Comparison of ENCODE assay signal across 8 cellular contexts in the genomic region with DNA sequence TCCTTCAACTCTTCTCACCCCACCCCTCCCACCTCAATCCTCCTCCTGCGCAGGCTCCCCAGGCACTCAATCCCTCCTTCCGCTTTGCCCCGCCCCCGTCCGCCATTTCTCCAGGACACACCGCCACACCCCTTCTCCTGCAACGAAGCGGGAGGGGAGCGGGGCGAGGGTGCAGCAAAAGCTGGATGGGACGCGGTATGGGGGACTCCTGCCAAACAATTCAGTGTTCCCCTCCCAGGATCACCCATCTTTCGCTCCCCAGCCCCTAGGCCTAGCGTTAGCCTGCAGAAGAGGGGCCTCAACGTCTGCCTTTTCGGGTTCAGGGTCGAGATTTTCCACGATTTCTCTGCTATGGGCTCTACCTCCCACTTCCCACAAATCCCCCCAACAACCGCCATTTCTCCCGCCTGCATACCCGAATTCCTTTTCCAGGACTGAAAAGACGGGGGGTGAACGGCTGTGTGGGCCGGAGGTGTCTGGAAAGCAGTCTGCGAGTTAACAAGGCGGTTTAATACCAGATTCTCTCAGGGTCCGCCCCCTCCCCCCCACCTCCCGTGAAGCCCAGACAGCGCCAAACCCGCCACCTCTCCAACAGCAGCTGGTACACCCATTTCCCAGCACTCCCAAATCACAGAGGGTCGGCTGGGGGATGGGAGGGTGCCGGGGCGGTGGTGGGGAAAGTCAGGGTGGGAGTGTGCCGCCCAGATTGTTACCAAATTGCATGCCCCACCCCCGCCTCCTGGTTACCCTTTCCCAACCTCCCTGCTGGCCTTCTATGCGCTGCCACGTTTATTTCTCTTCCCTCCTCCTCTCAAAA. TPM values are rescaled to one million over a fixed set of nuclear protein-coding genes. Genes with fewer than 3 reads are reported as not detected.
DNase-seq lines count a peak whose midpoint lies in the region; ATAC-seq lines count a peak whose summit lies in the region.

No MANE protein-coding gene starts in this region.

- DNase-seq in ELR (ENCODE audit: low read depth), result peak; percentile 58
- peak; percentile 68 for DNase-seq in NCI-H460 (ENCODE audit: extremely low read depth, low read depth)
- DNase-seq in activated T-cell treated with anti-CD3 and anti-CD28 coated beads for 48 hours (ENCODE audit: low read depth), result peak; percentile 46
- DNase-seq in myocyte (ENCODE audit: low read depth), result peak; percentile 66

- H3K4me3 Mint-ChIP-seq in stimulated activated memory B cell treated with anti-CD40 and anti-IgM and Interleukin-4, amounts not matched to agents 10 μg/mL and 1 μg/mL and 100 μg/mL, for 72 hours, result peak overlapping the region; percentile 87

- no peaks in the 10 kb centered on the region for H3K9me3 ChIP-seq in esophagus (ENCODE audit: control insufficient read depth in 2 of 2, insufficient read depth in 1 of 2, low read depth in 1 of 2, low read length in 1 of 2)

- no peaks in the 10 kb centered on the region for H3K36me3 Mint-ChIP-seq in stimulated activated memory B cell treated with anti-CD40 and anti-IgM and Interleukin-4, amounts not matched to agents 10 μg/mL and 1 μg/mL and 100 μg/mL, for 72 hours

- H3K4me1 Mint-ChIP-seq in stimulated activated memory B cell treated with anti-CD40 and anti-IgM and Interleukin-4, amounts not matched to agents 10 μg/mL and 1 μg/mL and 100 μg/mL, for 72 hours, result peaks cover 13% of the 10 kb centered on the region

- WGBS in esophagus, 2 donors, result 3 to 29% methylated on average over 32 to 36 of the region's 37 CpGs

- ATAC-seq in HG02759 (IDR thresholded peaks at IDR 0.05; ENCODE audit: unreplicated experiment) (peak; percentile 80), HG03378 (IDR thresholded peaks at IDR 0.05; ENCODE audit: unreplicated experiment) (no peak)
- peak; percentile 67 for ATAC-seq in stimulated activated memory B cell treated with anti-CD40 and anti-IgM and Interleukin-4, amounts not matched to agents 10 μg/mL and 1 μg/mL and 100 μg/mL, for 72 hours

- peak overlapping the region; percentile 72 for H3K27ac Mint-ChIP-seq in stimulated activated memory B cell treated with anti-CD40 and anti-IgM and Interleukin-4, amounts not matched to agents 10 μg/mL and 1 μg/mL and 100 μg/mL, for 72 hours

- no peaks in the 10 kb centered on the region for H3K4me1 ChIP-seq in esophagus (ENCODE audit: control insufficient read depth in 2 of 2, insufficient read depth in 2 of 2, low read length in 1 of 2)

- peak overlapping the region; percentile 54 to 57 for H3K4me3 ChIP-seq in esophagus (ENCODE audit: low read depth in 1 of 2, low read length in 2 of 2)

- no peaks in the 10 kb centered on the region for H3K27me3 ChIP-seq in esophagus (ENCODE audit: control insufficient read depth in 1 of 2, insufficient read depth in 2 of 2, low read length in 2 of 2)

- H3K9me3 Mint-ChIP-seq in stimulated activated memory B cell treated with anti-CD40 and anti-IgM and Interleukin-4, amounts not matched to agents 10 μg/mL and 1 μg/mL and 100 μg/mL, for 72 hours, result no peaks in the 10 kb centered on the region

- peaks cover 12% of the 10 kb centered on the region for H3K27me3 Mint-ChIP-seq in stimulated activated memory B cell treated with anti-CD40 and anti-IgM and Interleukin-4, amounts not matched to agents 10 μg/mL and 1 μg/mL and 100 μg/mL, for 72 hours

- H3K27ac ChIP-seq in esophagus (ENCODE audit: low read depth in 2 of 2, low read length in 1 of 2), result peak overlapping the region; percentile 34 to 64

- H3K36me3 ChIP-seq in esophagus (ENCODE audit: control insufficient read depth in 2 of 2, insufficient read depth in 2 of 2, low read length in 1 of 2), result no peaks in the 10 kb centered on the region

RNA-seq across cellular contexts. Expression of a gene that starts 0.8 kb away (rescaled TPM):
- total RNA-seq in NCI-H460 (2014; rRNA removed; shearing (Covaris generic)), result 0.84 and 1.3 TPM in 2 replicates
- 0.95 and 1.1 TPM in 2 replicates for polyA plus RNA-seq in NCI-H460 (2014; cell fraction: nucleus; rRNA removed)
- polyA plus RNA-seq in esophagus, result 1 to 10 TPM; 4.9 to 5.9 TPM
- total RNA-seq in myocyte, result 158 and 192 TPM in 2 replicates
- polyA plus RNA-seq in myocyte (2012), result 142 TPM

RNA-seq across cellular contexts. Expression of a gene that starts 35.9 kb away (rescaled TPM):
- 29.7 and 32.5 TPM in 2 replicates for total RNA-seq in NCI-H460 (2014; rRNA removed; shearing (Covaris generic))
- 45.6 and 54.6 TPM in 2 replicates for polyA plus RNA-seq in NCI-H460 (2014; cell fraction: nucleus; rRNA removed)
- polyA plus RNA-seq in esophagus, result 1 to 10 TPM; 7.1 to 7.4 TPM
- total RNA-seq in myocyte, result 97.5 and 116 TPM in 2 replicates
- polyA plus RNA-seq in myocyte (2012), result 103 TPM

RNA-seq across cellular contexts. Expression of a gene that starts 41.1 kb away (rescaled TPM):
- 52.8 and 59.6 TPM in 2 replicates for total RNA-seq in NCI-H460 (2014; rRNA removed; shearing (Covaris generic))
- polyA plus RNA-seq in NCI-H460 (2014; cell fraction: nucleus; rRNA removed), result 43.6 and 50.0 TPM in 2 replicates
- polyA plus RNA-seq in esophagus, result 10 to 100 TPM; 11.9 to 27.3 TPM
- 53.5 and 66.8 TPM in 2 replicates for total RNA-seq in myocyte
- polyA plus RNA-seq in myocyte (2012), result 92.2 TPM

Comparison
In these comparisons a context has a peak if more than half of its experiments do, and no peak if none do; other contexts are left out.
1. RNA of a gene that starts 0.8 kb away (total RNA-seq): 158 to 192 TPM in myocyte; 0.84 to 1.3 TPM in NCI-H460; every median in the first group is over 10 times any median in the second.
2. Peak in every context shown above with its lines, with median percentiles within 50 percentile points of each other: DNase-seq.